Comparison of ENCODE assay signal across 15 cellular contexts in the genomic region with DNA sequence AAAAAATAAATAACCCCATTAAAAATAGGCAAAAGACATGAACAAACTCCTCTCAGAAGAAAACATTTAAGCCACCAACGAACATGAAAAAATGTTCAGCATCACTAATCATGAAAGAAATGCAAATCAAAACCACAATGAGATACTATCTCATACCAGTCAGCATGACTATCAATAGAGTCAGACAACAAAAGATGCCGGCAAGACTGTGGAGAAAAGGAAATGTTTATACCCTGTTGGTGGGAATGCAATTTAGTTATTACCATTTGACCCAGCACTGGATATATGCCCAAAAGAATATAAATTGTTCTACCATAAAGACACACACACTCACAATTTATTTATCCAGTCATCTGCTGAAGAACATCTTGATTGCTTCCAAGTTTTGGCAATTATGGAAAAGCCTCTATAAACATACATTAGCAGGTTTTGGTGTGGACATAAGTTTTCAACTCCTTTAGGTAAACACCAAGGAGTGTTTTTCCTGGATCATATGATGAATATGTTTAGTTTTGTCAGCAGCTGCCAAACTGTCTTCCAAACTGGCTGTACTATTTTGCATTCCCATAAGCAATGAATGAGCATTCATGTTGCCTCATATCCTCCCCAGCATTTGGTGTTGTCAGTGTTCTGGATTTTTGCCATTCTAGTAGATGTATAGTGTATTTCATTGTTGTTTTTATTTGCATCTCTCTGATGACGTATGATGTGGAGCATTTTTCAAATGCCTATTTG. TPM values are rescaled to one million over a fixed set of nuclear protein-coding genes. Genes with fewer than 3 reads are reported as not detected.
DNase-seq lines count a peak whose midpoint lies in the region; ATAC-seq, FAIRE-seq and TF ChIP-seq lines count a peak whose summit lies in the region.
"Had no signal": no experiment of that assay in that cellular context is flagged by ENCODE, and none has a peak within 500 bp of the region (broad histone marks: within the 10 kb centered on the region; RNA-seq: fewer than 3 reads in every experiment).

No MANE protein-coding gene starts in this region.

- no peak overlapping the region for H3K4me3 ChIP-seq in BLaER1 treated with 17β-estradiol and CSF1 and Interleukin-3, amounts not matched to agents 10 nM and 100 nM
- no peak overlapping the region for H3K4me3 ChIP-seq in IMR-90 (ENCODE audit: insufficient read depth, low read depth, low read length)
- H3K4me3 ChIP-seq in astrocyte (ENCODE audit: insufficient read depth, low read depth, low read length): no peak overlapping the region
- H3K4me3 ChIP-seq in esophagus muscularis mucosa: no peak overlapping the region
- H3K4me3 ChIP-seq: cardiac muscle cell had no signal

- peak; percentile 75 for DNase-seq in IMR-90
- peak; percentile 84 for DNase-seq in astrocyte (ENCODE audit: low read depth)
- DNase-seq in foreskin melanocyte: peak; percentile 44
- no peak for DNase-seq in esophagus muscularis mucosa (ENCODE audit: extremely low spot score)
- no peak for DNase-seq in stimulated activated CD4-positive, alpha-beta T cell treated with anti-CD3 and anti-CD28 coated beads, Interleukin-2, amount 100 ng/mL, for 48 hours
- DNase-seq in stimulated activated naive CD4-positive, alpha-beta T cell (lab: John Stamatoyannopoulos, UW): no peak
- DNase-seq: activated CD4-positive, alpha-beta T cell treated with anti-CD3 and anti-CD28 coated beads for 48 hours; activated T-cell treated with anti-CD3 and anti-CD28 coated beads, Interleukin-2, amount 50 U/mL, for 72 hours; CD4-positive, alpha-beta T cell; Karpas-422 had no signal

- intact Hi-C loops in IMR-90 (cut with micrococcal nuclease) (loop anchor here (5.0 kb wide), 1 partner anchor 117 kb away; no protein-coding TSS in a partner anchor), esophagus muscularis mucosa (cut with DNase I) (no loop called here)

- H2BK5ac ChIP-seq in IMR-90 (ENCODE audit: low read depth, low read length, poor library complexity, severe bottlenecking): peak overlapping the region; percentile 98

- ATAC-seq in IMR-90 (ENCODE audit: low read depth): peak; percentile 94
- no peak for ATAC-seq in GM19035 (IDR thresholded peaks at IDR 0.05; ENCODE audit: unreplicated experiment)
- ATAC-seq: activated T-cell treated with anti-CD3 and anti-CD28 coated beads, Interleukin-2, amount 50 U/mL, for 72 hours had no signal

- POLR2A ChIA-PET in IMR-90 (lab: Charles Lee; ENCODE audit: unreplicated experiment): no interaction called here

- no peak for TF ChIP-seq EP300 in esophagus muscularis mucosa (IDR thresholded peaks at IDR 0.05)

- H3K56ac ChIP-seq in IMR-90 (ENCODE audit: extremely low read depth, insufficient read depth, low read length): no peak overlapping the region

- no peak overlapping the region for H3K27ac ChIP-seq in BLaER1 treated with 17β-estradiol and CSF1 and Interleukin-3, amounts not matched to agents 10 nM and 100 nM
- H3K27ac ChIP-seq in IMR-90 (ENCODE audit: insufficient read depth, low read length) (no peak overlapping the region), astrocyte (ENCODE audit: low read depth, low read length) (peak overlapping the region; percentile 80), esophagus muscularis mucosa (replicated peaks in 1 of 4) (no peak overlapping the region)
- H3K27ac ChIP-seq: cardiac muscle cell had no signal

- no peaks in the 10 kb centered on the region for H3K79me2 ChIP-seq in astrocyte (ENCODE audit: insufficient read depth, low read length)

- H3K18ac ChIP-seq in IMR-90 (ENCODE audit: low read depth, low read length): no peak overlapping the region

- TF ChIP-seq CTCF in IMR-90 (conservative IDR thresholded peaks at IDR 0.05; ENCODE audit: low read depth, low read length) (no peak), astrocyte (IDR thresholded peaks at IDR 0.05; ENCODE audit: insufficient read depth, low read depth, low read length) (peak; percentile 22), esophagus muscularis mucosa (IDR thresholded peaks at IDR 0.05) (no peak)

- CTCF ChIA-PET in IMR-90 (lab: Yijun Ruan, JAX): no interaction called here

- H3K9me3 Mint-ChIP-seq in astrocyte (ENCODE audit: unreplicated experiment): peaks cover 1% of the 10 kb centered on the region

- H2AK9ac ChIP-seq in IMR-90 (replicated peaks; ENCODE audit: low read depth, low read length, poor library complexity): no peak overlapping the region

- H2BK120ac ChIP-seq in IMR-90 (ENCODE audit: low read depth, low read length): peak overlapping the region; percentile 17; the same call in 1 of the 2 replicates

- peaks cover 17 to 43% (median 29%) of the 10 kb centered on the region in 11 experiments; a peak in 20 of 22 replicates for H3K9me3 ChIP-seq in BLaER1 treated with 17β-estradiol and CSF1 and Interleukin-3, amounts not matched to agents 10 nM and 100 nM (replicated peaks in 1 of 11)
- H3K9me3 ChIP-seq in IMR-90 (ENCODE audit: control insufficient read depth, insufficient read depth, low read length) (peaks cover 2% of the 10 kb centered on the region; the same call in 1 of the 2 replicates), astrocyte (ENCODE audit: insufficient read depth, low read depth, low read length) (no peaks in the 10 kb centered on the region), esophagus muscularis mucosa (peaks cover 0 to 15% (median 0%) of the 10 kb centered on the region in 4 donors)

- no peak overlapping the region for H3K9ac ChIP-seq in BLaER1 treated with 17β-estradiol and CSF1 and Interleukin-3, amounts not matched to agents 10 nM and 100 nM
- no peak overlapping the region for H3K9ac ChIP-seq in IMR-90 (ENCODE audit: low read depth, low read length)
- peak overlapping the region; percentile 62 for H3K9ac ChIP-seq in astrocyte (ENCODE audit: low read length)

- H2AFZ ChIP-seq in IMR-90 (replicated peaks; ENCODE audit: low read length, poor library complexity) (no peak overlapping the region), astrocyte (ENCODE audit: low read depth, low read length) (no peak overlapping the region)

- no peak overlapping the region for H3K14ac ChIP-seq in IMR-90 (replicated peaks; ENCODE audit: low read depth, low read length)

- H3K27me3 Mint-ChIP-seq in astrocyte (ENCODE audit: low read depth, unreplicated experiment): no peaks in the 10 kb centered on the region
- H3K27me3 Mint-ChIP-seq: CD4-positive, alpha-beta T cell; progenitor cell of endocrine pancreas had no signal

- H3K9me1 ChIP-seq in IMR-90 (ENCODE audit: insufficient read depth, low read length): no peaks in the 10 kb centered on the region

- H2AK5ac ChIP-seq in IMR-90 (ENCODE audit: low read depth, low read length): no peak overlapping the region

- no peak overlapping the region for H2BK15ac ChIP-seq in IMR-90 (ENCODE audit: low read depth, low read length)

- no peaks in the 10 kb centered on the region for H3K36me3 ChIP-seq in BLaER1 treated with 17β-estradiol and CSF1 and Interleukin-3, amounts not matched to agents 10 nM and 100 nM
- H3K36me3 ChIP-seq in IMR-90 (ENCODE audit: control insufficient read depth, insufficient read depth, low read length) (no peaks in the 10 kb centered on the region), astrocyte (ENCODE audit: insufficient read depth, low read length) (no peaks in the 10 kb centered on the region), esophagus muscularis mucosa (no peaks in the 10 kb centered on the region)
- H3K36me3 ChIP-seq: cardiac muscle cell had no signal

- no peak overlapping the region for H3K4ac ChIP-seq in IMR-90 (ENCODE audit: low read depth, low read length)

- WGBS in IMR-90 (ENCODE audit: extremely low coverage in 2 of 2, insufficient read length in 1 of 2), 2 experiments: 0% methylated on average over 1 of the region's 3 CpGs; no CpG with 5 or more reads in 1 of the 2 experiments
- 70% methylated on average over 3 of the region's 3 CpGs for WGBS in esophagus muscularis mucosa

- TF ChIP-seq POLR2A in IMR-90 (IDR thresholded peaks at IDR 0.05; ENCODE audit: low read depth, low read length) (no peak), esophagus muscularis mucosa (IDR thresholded peaks at IDR 0.05; ENCODE audit: low read depth) (no peak)

- H3K27me3 ChIP-seq in BLaER1 treated with 17β-estradiol and CSF1 and Interleukin-3, amounts not matched to agents 10 nM and 100 nM: no peaks in the 10 kb centered on the region; a peak in 1 of 22 replicates
- no peaks in the 10 kb centered on the region for H3K27me3 ChIP-seq in IMR-90 (ENCODE audit: control insufficient read depth, insufficient read depth, low read length)
- H3K27me3 ChIP-seq in astrocyte (ENCODE audit: insufficient read depth, low read length): no peaks in the 10 kb centered on the region
- H3K27me3 ChIP-seq in esophagus muscularis mucosa: no peaks in the 10 kb centered on the region
- H3K27me3 ChIP-seq: cardiac muscle cell had no signal

- H2BK20ac ChIP-seq in IMR-90 (ENCODE audit: low read depth, low read length): no peak overlapping the region

- no peak overlapping the region for H3K4me3 Mint-ChIP-seq in astrocyte (ENCODE audit: unreplicated experiment)
- H3K4me3 Mint-ChIP-seq: activated T-cell treated with anti-CD3 and anti-CD28 coated beads, Interleukin-2, amount 50 U/mL, for 72 hours; CD4-positive, alpha-beta T cell; T-helper 1 cell treated with Interleukin-12 subunit alpha and Interleukin-12 subunit beta and Interleukin-4 antibody, amounts not matched to agents 30 μg/mL and 1 μg/mL, for 36 hours had no signal

- no peak overlapping the region for H4K8ac ChIP-seq in IMR-90 (ENCODE audit: low read depth in 2 of 2, low read length in 2 of 2)

- no peak overlapping the region for H3K23ac ChIP-seq in IMR-90 (ENCODE audit: low read depth, low read length)

- no peak overlapping the region for H4K91ac ChIP-seq in IMR-90 (ENCODE audit: insufficient read depth, low read depth, low read length)

- no peak overlapping the region for H3K27ac Mint-ChIP-seq in astrocyte (ENCODE audit: unreplicated experiment)
- H3K27ac Mint-ChIP-seq: activated T-cell treated with anti-CD3 and anti-CD28 coated beads, Interleukin-2, amount 50 U/mL, for 72 hours; CD4-positive, alpha-beta T cell; progenitor cell of endocrine pancreas; T-helper 1 cell treated with Interleukin-12 subunit alpha and Interleukin-12 subunit beta and Interleukin-4 antibody, amounts not matched to agents 30 μg/mL and 1 μg/mL, for 36 hours had no signal

- in situ Hi-C loops in IMR-90 (cut with MboI; ENCODE audit: low sequenced_read_pairs): no loop called here

- H3K4me1 Mint-ChIP-seq in astrocyte (ENCODE audit: low read depth, unreplicated experiment): peaks cover 8% of the 10 kb centered on the region

- H4K20me1 ChIP-seq in BLaER1 treated with 17β-estradiol and CSF1 and Interleukin-3, amounts not matched to agents 10 nM and 100 nM: no peaks in the 10 kb centered on the region
- no peaks in the 10 kb centered on the region for H4K20me1 ChIP-seq in IMR-90 (ENCODE audit: insufficient read depth, low read length)
- no peaks in the 10 kb centered on the region for H4K20me1 ChIP-seq in astrocyte (ENCODE audit: insufficient read depth, low read length)

- no TSS peak for BruUV-seq in IMR-90 (replicated peaks; lab: Mats Ljungman, UMichigan)

- no peak for TF ChIP-seq RAD21 in IMR-90 (IDR thresholded peaks at IDR 0.05; ENCODE audit: low read length)

- FAIRE-seq in astrocyte (lab: Jason Lieb, UNC): peak; percentile 66

- dilution Hi-C loops in IMR-90 (cut with HindIII; ENCODE audit: low sequenced_read_pairs, unreplicated experiment): no loop called here

- H3K79me1 ChIP-seq in IMR-90 (ENCODE audit: low read depth in 1 of 2, low read length in 2 of 2): no peaks in the 10 kb centered on the region

- H3K4me2 ChIP-seq in BLaER1 treated with 17β-estradiol and CSF1 and Interleukin-3, amounts not matched to agents 10 nM and 100 nM: peak overlapping the region in 6 of 11 experiments; percentile 3 to 29 (median 15); a peak in 5 of 22 replicates
- peak overlapping the region; percentile 8; the same call in 1 of the 2 replicates for H3K4me2 ChIP-seq in IMR-90 (ENCODE audit: low read depth, low read length)
- H3K4me2 ChIP-seq in astrocyte (ENCODE audit: low read length): peak overlapping the region; percentile 72

- H4K5ac ChIP-seq in IMR-90 (ENCODE audit: low read depth, low read length): no peak overlapping the region

- H3K4me1 ChIP-seq in BLaER1 treated with 17β-estradiol and CSF1 and Interleukin-3, amounts not matched to agents 10 nM and 100 nM: peaks cover 0 to 10% (median 0%) of the 10 kb centered on the region in 10 experiments; a peak in 7 of 20 replicates
- H3K4me1 ChIP-seq in IMR-90 (ENCODE audit: control insufficient read depth, insufficient read depth, low read length) (no peaks in the 10 kb centered on the region), astrocyte (ENCODE audit: insufficient read depth, low read length) (peaks cover 11% of the 10 kb centered on the region), esophagus muscularis mucosa (no peaks in the 10 kb centered on the region)

- no peaks in the 10 kb centered on the region for H3K36me3 Mint-ChIP-seq in astrocyte (ENCODE audit: low read depth, unreplicated experiment)

RNA-seq across cellular contexts. Expression of gene OR8D1, which starts 28.0 kb away (rescaled TPM):
- not detected in 2 replicates for total RNA-seq in IMR-90 (2012; rRNA removed)
- polyA plus RNA-seq in IMR-90 (2012; rRNA removed): not detected in 2 replicates
- not detected in 2 replicates for polyA plus RNA-seq in IMR-90 (2012; cell fraction: cytosol; rRNA removed)
- not detected in 2 replicates for polyA plus RNA-seq in IMR-90 (2012; cell fraction: nucleus; rRNA removed; ENCODE audit: low replicate concordance)
- total RNA-seq in astrocyte: not detected in 2 replicates
- not detected for total RNA-seq in esophagus muscularis mucosa
- total RNA-seq: activated T-cell treated with anti-CD3 and anti-CD28 coated beads, Interleukin-2, amount 50 U/mL, for 72 hours; cardiac muscle cell; CD4-positive, alpha-beta T cell; progenitor cell of endocrine pancreas had no signal
- polyA plus RNA-seq: cardiac muscle cell had no signal

RNA-seq across cellular contexts. Expression of gene OR8G5, which starts 29.6 kb away (rescaled TPM):
- total RNA-seq in IMR-90 (2012; rRNA removed): not detected in 2 replicates
- polyA plus RNA-seq in IMR-90 (2012; rRNA removed): not detected in 2 replicates
- not detected in 2 replicates for polyA plus RNA-seq in IMR-90 (2012; cell fraction: cytosol; rRNA removed)
- polyA plus RNA-seq in IMR-90 (2012; cell fraction: nucleus; rRNA removed; ENCODE audit: low replicate concordance): not detected in 2 replicates
- not detected in 2 replicates for total RNA-seq in astrocyte
- under 1 TPM in 1 of 4 donors, not detected in 3; 0.83 TPM for total RNA-seq in esophagus muscularis mucosa
- total RNA-seq: activated T-cell treated with anti-CD3 and anti-CD28 coated beads, Interleukin-2, amount 50 U/mL, for 72 hours; cardiac muscle cell; CD4-positive, alpha-beta T cell; progenitor cell of endocrine pancreas had no signal
- polyA plus RNA-seq: cardiac muscle cell had no signal

RNA-seq across cellular contexts. Expression of gene OR8D2, which starts 34.2 kb away (rescaled TPM):
- not detected in 2 replicates for total RNA-seq in IMR-90 (2012; rRNA removed)
- polyA plus RNA-seq in IMR-90 (2012; rRNA removed): not detected in 2 replicates
- not detected in 2 replicates for polyA plus RNA-seq in IMR-90 (2012; cell fraction: cytosol; rRNA removed)
- polyA plus RNA-seq in IMR-90 (2012; cell fraction: nucleus; rRNA removed; ENCODE audit: low replicate concordance): not detected in 2 replicates
- not detected in 2 replicates for total RNA-seq in astrocyte
- not detected for total RNA-seq in esophagus muscularis mucosa
- total RNA-seq: activated T-cell treated with anti-CD3 and anti-CD28 coated beads, Interleukin-2, amount 50 U/mL, for 72 hours; cardiac muscle cell; CD4-positive, alpha-beta T cell; progenitor cell of endocrine pancreas had no signal
- polyA plus RNA-seq: cardiac muscle cell had no signal

RNA-seq across cellular contexts. Expression of gene OR8G1, which starts 44.9 kb away (rescaled TPM):
- total RNA-seq in IMR-90 (2012; rRNA removed) (not detected in 2 replicates), astrocyte (not detected in 2 replicates), esophagus muscularis mucosa (not detected)
- polyA plus RNA-seq in IMR-90 (2012; rRNA removed): not detected in 2 replicates
- polyA plus RNA-seq in IMR-90 (2012; cell fraction: cytosol; rRNA removed): not detected in 2 replicates
- polyA plus RNA-seq in IMR-90 (2012; cell fraction: nucleus; rRNA removed; ENCODE audit: low replicate concordance): not detected in 2 replicates
- total RNA-seq: activated T-cell treated with anti-CD3 and anti-CD28 coated beads, Interleukin-2, amount 50 U/mL, for 72 hours; cardiac muscle cell; CD4-positive, alpha-beta T cell; progenitor cell of endocrine pancreas had no signal
- polyA plus RNA-seq: cardiac muscle cell had no signal

Comparison
In these comparisons a context has a peak if more than half of its experiments do, and no peak if none do; other contexts are left out.
1. H3K4me2 ChIP-seq: peak in every context shown above with its lines; median percentile 72 in astrocyte; 15 in BLaER1 treated with 17β-estradiol and CSF1 and Interleukin-3, amounts not matched to agents 10 nM and 100 nM; 8 in IMR-90.
2. DNase-seq: peak in IMR-90 (single experiment), astrocyte (single experiment) and foreskin melanocyte (single experiment); none in esophagus muscularis mucosa (single experiment), stimulated activated CD4-positive, alpha-beta T cell treated with anti-CD3 and anti-CD28 coated beads, Interleukin-2, amount 100 ng/mL, for 48 hours (0 of 2) and stimulated activated naive CD4-positive, alpha-beta T cell (0 of 6).